In the genomic region with DNA sequence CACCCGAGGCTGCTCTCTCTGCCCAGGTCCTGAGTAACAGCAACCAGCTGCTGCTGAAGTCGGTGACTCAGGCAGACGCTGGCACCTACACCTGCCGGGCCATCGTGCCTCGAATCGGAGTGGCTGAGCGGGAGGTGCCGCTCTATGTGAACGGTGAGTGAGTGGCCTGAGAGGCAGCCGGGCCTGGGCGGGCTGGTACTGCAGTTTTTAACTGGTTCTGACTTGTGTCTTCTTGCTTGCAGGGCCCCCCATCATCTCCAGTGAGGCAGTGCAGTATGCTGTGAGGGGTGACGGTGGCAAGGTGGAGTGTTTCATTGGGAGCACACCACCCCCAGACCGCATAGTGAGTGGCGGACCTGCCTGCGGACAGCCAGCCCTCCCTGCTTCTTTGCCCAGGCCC, we compare ENCODE assay signal across 7 cellular contexts.
"Had no signal": no experiment of that assay in that cellular context is flagged by ENCODE, and none has a peak within 500 bp of the region (broad histone marks: within the 10 kb centered on the region; RNA-seq: fewer than 3 reads in every experiment).

No MANE protein-coding gene starts in this region.

- H3K27ac ChIP-seq: HL-60 had no signal

- H3K4me2 ChIP-seq: GM23338 had no signal

- H2AFZ ChIP-seq: GM23338 had no signal

- DNase-seq: H9, HCEC 1CT, IMR-90, KG1 had no signal

- ATAC-seq: GM23338, K562 had no signal

- H3K4me3 ChIP-seq: GM23338, K562 had no signal
